9 cellular contexts compared by ENCODE assay signal in genomic region chr4:81152839-81153713, GRCh38.
DNase-seq lines count a peak whose midpoint lies in the region; ATAC-seq and TF ChIP-seq lines count a peak whose summit lies in the region.
"Had no signal": no experiment of that assay in that cellular context is flagged by ENCODE, and none has a peak within 500 bp of the region (broad histone marks: within the 10 kb centered on the region; RNA-seq: fewer than 3 reads in every experiment).

No MANE protein-coding gene starts in this region.

- ATAC-seq in natural killer cell (no peak), HG02840 (IDR thresholded peaks at IDR 0.05; ENCODE audit: low FRiP score, unreplicated experiment) (no peak)
- no peak for ATAC-seq in natural killer cell treated with Interleukin-12 subunit alpha and Interleukin-12 subunit beta and Interleukin-15 and Interleukin-18, amount 100 ng/mL, for 72 hours

- no peaks in the 10 kb centered on the region for H3K9me3 ChIP-seq in iPS-18a (ENCODE audit: control insufficient read depth, low read depth, low read length)
- no peaks in the 10 kb centered on the region for H3K9me3 ChIP-seq in tibial nerve

- peak overlapping the region; percentile 35 to 72 for H3K27ac Mint-ChIP-seq in natural killer cell
- peak overlapping the region in 1 of 2 donors; percentile 69 for H3K27ac Mint-ChIP-seq in natural killer cell treated with Interleukin-12 subunit alpha and Interleukin-12 subunit beta and Interleukin-15 and Interleukin-18, amount 100 ng/mL, for 72 hours
- H3K27ac Mint-ChIP-seq in activated CD4-positive, alpha-beta memory T cell treated with anti-CD3 and anti-CD28 coated beads for 36 hours: no peak overlapping the region

- no peaks in the 10 kb centered on the region for H3K9me3 Mint-ChIP-seq in natural killer cell
- H3K9me3 Mint-ChIP-seq in natural killer cell treated with Interleukin-12 subunit alpha and Interleukin-12 subunit beta and Interleukin-15 and Interleukin-18, amount 100 ng/mL, for 72 hours: no peaks in the 10 kb centered on the region
- no peaks in the 10 kb centered on the region for H3K9me3 Mint-ChIP-seq in activated CD4-positive, alpha-beta memory T cell treated with anti-CD3 and anti-CD28 coated beads for 36 hours

- no peaks in the 10 kb centered on the region for H3K36me3 Mint-ChIP-seq in natural killer cell
- peaks cover 4% of the 10 kb centered on the region for H3K36me3 Mint-ChIP-seq in natural killer cell treated with Interleukin-12 subunit alpha and Interleukin-12 subunit beta and Interleukin-15 and Interleukin-18, amount 100 ng/mL, for 72 hours
- no peaks in the 10 kb centered on the region for H3K36me3 Mint-ChIP-seq in activated CD4-positive, alpha-beta memory T cell treated with anti-CD3 and anti-CD28 coated beads for 36 hours

- TF ChIP-seq CTCF in natural killer cell (IDR thresholded peaks at IDR 0.05): no peak
- TF ChIP-seq CTCF in tibial nerve (IDR thresholded peaks at IDR 0.05): no peak

- H3K27me3 ChIP-seq in iPS-18a (ENCODE audit: control insufficient read depth, insufficient read depth, low read length): no peaks in the 10 kb centered on the region
- no peaks in the 10 kb centered on the region for H3K27me3 ChIP-seq in tibial nerve

- H3K4me3 ChIP-seq in iPS-18a (ENCODE audit: low read length) (no peak overlapping the region), tibial nerve (peak overlapping the region in 1 of 4 donors; percentile 23)

- intact Hi-C loops in natural killer cell (cut with micrococcal nuclease): no loop called here
- intact Hi-C loops in activated CD4-positive, alpha-beta memory T cell treated with anti-CD3 and anti-CD28 coated beads for 36 hours (cut with micrococcal nuclease): no loop called here

- H3K27ac ChIP-seq in iPS-18a (ENCODE audit: low read length) (no peak overlapping the region), tibial nerve (no peak overlapping the region)

- WGBS in tibial nerve, 2 donors: 79 to 90% methylated on average over 1 of the region's 1 CpG

- no peak for TF ChIP-seq POLR2A in tibial nerve (IDR thresholded peaks at IDR 0.05)

- no peaks in the 10 kb centered on the region for H3K36me3 ChIP-seq in iPS-18a (ENCODE audit: control insufficient read depth, low read depth, low read length)
- no peaks in the 10 kb centered on the region for H3K36me3 ChIP-seq in tibial nerve

- TF ChIP-seq EP300 in tibial nerve (IDR thresholded peaks at IDR 0.05): no peak

- CTCF ChIA-PET in activated CD4-positive, alpha-beta memory T cell treated with anti-CD3 and anti-CD28 coated beads for 36 hours (lab: Charles Lee): interaction anchor here (1.2 kb wide), 1 partner anchor 363 kb away, joined by 3 read pairs; no protein-coding TSS in a partner anchor

- H3K4me1 ChIP-seq in iPS-18a (ENCODE audit: control insufficient read depth, low read depth, low read length): no peaks in the 10 kb centered on the region
- no peaks in the 10 kb centered on the region for H3K4me1 ChIP-seq in tibial nerve

- H3K4me3 Mint-ChIP-seq in natural killer cell: peak overlapping the region; percentile 85
- no peak overlapping the region for H3K4me3 Mint-ChIP-seq in natural killer cell treated with Interleukin-12 subunit alpha and Interleukin-12 subunit beta and Interleukin-15 and Interleukin-18, amount 100 ng/mL, for 72 hours
- peak overlapping the region; percentile 74 for H3K4me3 Mint-ChIP-seq in activated CD4-positive, alpha-beta memory T cell treated with anti-CD3 and anti-CD28 coated beads for 36 hours

- no peaks in the 10 kb centered on the region for H3K27me3 Mint-ChIP-seq in natural killer cell (ENCODE audit: low read depth in 2 of 2)
- H3K27me3 Mint-ChIP-seq in natural killer cell treated with Interleukin-12 subunit alpha and Interleukin-12 subunit beta and Interleukin-15 and Interleukin-18, amount 100 ng/mL, for 72 hours: no peaks in the 10 kb centered on the region
- H3K27me3 Mint-ChIP-seq in activated CD4-positive, alpha-beta memory T cell treated with anti-CD3 and anti-CD28 coated beads for 36 hours: no peaks in the 10 kb centered on the region

- H3K4me1 Mint-ChIP-seq in natural killer cell: no peaks in the 10 kb centered on the region
- peaks cover 0 to 3% of the 10 kb centered on the region in 2 donors for H3K4me1 Mint-ChIP-seq in natural killer cell treated with Interleukin-12 subunit alpha and Interleukin-12 subunit beta and Interleukin-15 and Interleukin-18, amount 100 ng/mL, for 72 hours (ENCODE audit: low read depth in 2 of 2)
- H3K4me1 Mint-ChIP-seq in activated CD4-positive, alpha-beta memory T cell treated with anti-CD3 and anti-CD28 coated beads for 36 hours (ENCODE audit: low read depth): no peaks in the 10 kb centered on the region

- no peak for DNase-seq in natural killer cell
- DNase-seq in natural killer cell treated with Interleukin-12 subunit alpha and Interleukin-12 subunit beta and Interleukin-15 and Interleukin-18, amount 100 ng/mL, for 72 hours (ENCODE audit: low spot score): no peak
- DNase-seq in activated CD4-positive, alpha-beta memory T cell treated with anti-CD3 and anti-CD28 coated beads for 36 hours: no peak
- DNase-seq in tibial nerve (ENCODE audit: low spot score in 2 of 2): no peak
- no peak for DNase-seq in globus pallidus (ENCODE audit: low spot score)
- no peak for DNase-seq in NCI-H2227 (lab: John Stamatoyannopoulos, UW; ENCODE audit: unreplicated experiment)
- DNase-seq: NCI-H1048 had no signal

- H3K9ac ChIP-seq in iPS-18a (ENCODE audit: low read length): peak overlapping the region; percentile 39

- POLR2A ChIA-PET in activated CD4-positive, alpha-beta memory T cell treated with anti-CD3 and anti-CD28 coated beads for 36 hours (lab: Charles Lee): no interaction called here
